20 cellular contexts compared by ENCODE assay signal in the genomic region with DNA sequence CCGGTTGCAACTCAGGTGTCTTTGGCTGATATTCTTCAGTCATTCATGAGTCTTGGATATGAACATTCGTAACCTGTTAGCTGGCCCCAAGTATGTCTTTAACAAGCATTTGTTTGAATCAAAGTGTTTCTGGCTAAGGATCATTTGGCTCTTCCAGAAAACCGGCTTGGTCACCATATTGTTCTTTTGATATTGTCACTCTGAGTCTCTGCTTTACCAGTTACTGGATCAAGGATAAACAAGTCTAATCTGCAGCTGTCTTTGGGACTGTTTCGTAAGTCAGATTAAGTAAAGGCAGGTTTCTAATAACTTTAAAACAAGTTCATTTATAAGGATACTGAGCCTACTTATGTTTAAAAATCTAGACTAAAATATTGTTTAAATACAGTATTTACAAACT.
"Had no signal": no experiment of that assay in that cellular context is flagged by ENCODE, and none has a peak within 500 bp of the region (broad histone marks: within the 10 kb centered on the region; RNA-seq: fewer than 3 reads in every experiment).

No MANE protein-coding gene starts in this region.

- H3K4me3 ChIP-seq: adrenal gland, mucosa of descending colon, skin epidermis, suprapubic skin, transverse colon, uterus had no signal

- H3K9me3 Mint-ChIP-seq: effector memory CD8-positive, alpha-beta T cell; immature natural killer cell; nephron progenitor cell had no signal

- H3K27me3 ChIP-seq: adrenal gland, suprapubic skin, transverse colon, uterus had no signal

- H3K27me3 Mint-ChIP-seq: effector memory CD8-positive, alpha-beta T cell; stimulated activated naive CD8-positive, alpha-beta T cell treated with anti-CD3 and anti-CD28 coated beads, Interleukin-15, amount 100 ng/mL, for 72 hours had no signal

- H3K4me3 Mint-ChIP-seq: effector memory CD8-positive, alpha-beta T cell; immature natural killer cell; nephron progenitor cell; stimulated activated naive CD8-positive, alpha-beta T cell treated with anti-CD3 and anti-CD28 coated beads, Interleukin-15, amount 100 ng/mL, for 72 hours had no signal

- H3K4me1 ChIP-seq: adrenal gland, uterus had no signal

- H3K36me3 ChIP-seq: uterus had no signal

- FAIRE-seq: frontal cortex had no signal

- H3K4me1 Mint-ChIP-seq: nephron progenitor cell had no signal

- DNase-seq: activated CD4-positive, CD25-positive, alpha-beta regulatory T cell treated with anti-CD3 and anti-CD28 coated beads, Interleukin-2, amount 50 U/mL, for 72 hours; activated naive CD4-positive, alpha-beta T cell treated with Interleukin-2 at 50 U/mL for 16 hours; activated T-cell treated with anti-CD3 and anti-CD28 coated beads, Interleukin-2, amount 50 U/mL, for 1 hour; adrenal gland; effector memory CD8-positive, alpha-beta T cell; immature natural killer cell; kidney glomerular epithelial cell; left ventricle myocardium superior; mucosa of descending colon; nephron progenitor cell; nucleus accumbens; stimulated activated naive CD8-positive, alpha-beta T cell treated with anti-CD3 and anti-CD28 coated beads, Interleukin-15, amount 100 ng/mL, for 72 hours; T-helper 2 cell; transverse colon; uterus had no signal

- ATAC-seq: effector memory CD8-positive, alpha-beta T cell; mucosa of descending colon; stimulated activated naive CD8-positive, alpha-beta T cell treated with anti-CD3 and anti-CD28 coated beads, Interleukin-15, amount 100 ng/mL, for 72 hours had no signal

- H3K27ac ChIP-seq: adrenal gland, skin epidermis, suprapubic skin, uterus, VCaP had no signal

- H3K9me3 ChIP-seq: adrenal gland, mucosa of descending colon, suprapubic skin, transverse colon, uterus had no signal

- H3K27ac Mint-ChIP-seq: activated T-helper 2 cell treated with anti-CD3 and anti-CD28 coated beads, Interferon-gamma antibody, Interleukin-2, Interleukin-4, amounts not matched to agents 10 μg/mL and 5 μg/mL and 100 μg/mL, durations not matched to agents 14 hours and 24 hours and 36 hours had no signal
